24 cellular contexts compared by ENCODE assay signal in genomic region chr2:66544258-66544657, GRCh38.
"Had no signal": no experiment of that assay in that cellular context is flagged by ENCODE, and none has a peak within 500 bp of the region (broad histone marks: within the 10 kb centered on the region; RNA-seq: fewer than 3 reads in every experiment).

No MANE protein-coding gene starts in this region.

- FAIRE-seq: islet of Langerhans had no signal

- H3K27ac ChIP-seq: heart right ventricle, left ventricle myocardium inferior, lower lobe of right lung, testis, tibial artery had no signal

- H3K4me3 ChIP-seq: gastroesophageal sphincter, heart right ventricle, left ventricle myocardium inferior, lower lobe of right lung, smooth muscle cell, testis, tibial artery had no signal

- ATAC-seq: esophagus mucosa; gastroesophageal sphincter; heart right ventricle; left cardiac atrium; lower lobe of right lung; naive thymus-derived CD4-positive, alpha-beta T cell; sciatic nerve; stimulated activated naive CD8-positive, alpha-beta T cell treated with anti-CD3 and anti-CD28 coated beads, Interleukin-15, amount 100 ng/mL, for 72 hours had no signal

- H3K9me3 ChIP-seq: gastroesophageal sphincter, heart right ventricle, left ventricle myocardium inferior, lower lobe of right lung, testis, tibial artery had no signal

- DNase-seq: cortex of kidney; effector CD4-positive, alpha-beta T cell; foreskin fibroblast; heart right ventricle; hippocampal formation; left cardiac atrium; left ventricle myocardium inferior; lower lobe of right lung; midbrain; naive thymus-derived CD4-positive, alpha-beta T cell; nucleus accumbens; stimulated activated CD4-positive, alpha-beta T cell treated with anti-CD3 and anti-CD28 coated beads, Interleukin-12 subunit alpha, Interleukin-12 subunit beta, amount 100 ng/mL, for 4 hours; stimulated activated CD4-positive, alpha-beta T cell treated with anti-CD3 and anti-CD28 coated beads, Interleukin-1b, Interleukin-23, amount 100 ng/mL, for 48 hours; stimulated activated CD4-positive, alpha-beta T cell treated with anti-CD3 and anti-CD28 coated beads, Interleukin-4, amount 100 ng/mL, for 1 hour; stimulated activated CD8-positive, alpha-beta memory T cell treated with anti-CD3 and anti-CD28 coated beads, Interleukin-4, amount 100 ng/mL, for 48 hours; stimulated activated naive CD4-positive, alpha-beta T cell; stimulated activated naive CD8-positive, alpha-beta T cell treated with anti-CD3 and anti-CD28 coated beads, Interleukin-15, amount 100 ng/mL, for 72 hours; testis; tibial artery had no signal

- H3K27me3 ChIP-seq: gastroesophageal sphincter, heart right ventricle, testis, tibial artery had no signal

- H3K4me2 ChIP-seq: smooth muscle cell had no signal

- H3K36me3 ChIP-seq: lower lobe of right lung, tibial artery had no signal
